ENCODE assay signal across 14 cellular contexts in the genomic region with DNA sequence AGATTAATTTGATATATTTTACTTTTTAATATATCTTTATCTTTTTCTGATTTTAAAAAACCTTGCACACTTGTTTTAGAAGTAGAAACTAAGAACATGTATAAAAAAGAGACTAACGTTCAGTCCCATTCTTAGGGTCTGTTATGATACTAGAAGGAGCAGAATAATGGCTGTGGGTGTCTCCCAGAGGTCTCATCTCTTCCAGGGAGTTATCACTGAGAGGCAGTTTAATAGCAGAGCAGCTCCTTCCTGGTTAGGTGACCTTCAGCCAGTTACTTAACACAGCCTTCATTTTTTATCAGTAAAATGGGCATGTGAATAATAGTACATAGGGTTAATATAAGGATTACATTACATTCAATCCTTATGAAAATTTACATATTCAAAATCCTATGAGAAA.
"Had no signal": no experiment of that assay in that cellular context is flagged by ENCODE, and none has a peak within 500 bp of the region (broad histone marks: within the 10 kb centered on the region; RNA-seq: fewer than 3 reads in every experiment).

No MANE protein-coding gene starts in this region.

- H3K27ac Mint-ChIP-seq: activated naive CD8-positive, alpha-beta T cell treated with anti-CD3 and anti-CD28 coated beads, Interleukin-2, amount 10 ng/mL, durations not matched to agents 7 days and 5 days; activated T-helper 1 cell treated with anti-CD3 and anti-CD28 coated beads, Interleukin-12 subunit alpha, Interleukin-12 subunit beta, Interleukin-2, Interleukin-4 antibody, amounts not matched to agents 30 ng/mL and 10 ng/mL and 1 ng/mL, durations not matched to agents 14 hours and 24 hours and 36 hours; dendritic cell treated with granulocyte-macrophage colony-stimulating factor and Interleukin-4, amounts not matched to agents 40 ng/mL and 50 ng/mL, for 4 days had no signal

- H3K36me3 Mint-ChIP-seq: activated naive CD8-positive, alpha-beta T cell treated with anti-CD3 and anti-CD28 coated beads, Interleukin-2, amount 10 ng/mL, durations not matched to agents 7 days and 5 days had no signal

- H3K36me3 ChIP-seq: brain microvascular endothelial cell, heart left ventricle, lower lobe of right lung, suprapubic skin had no signal

- DNase-seq: activated B cell treated with CpG ODN at 0.5 μM for 24 hours; activated naive CD4-positive, alpha-beta T cell; activated naive CD8-positive, alpha-beta T cell treated with anti-CD3 and anti-CD28 coated beads, Interleukin-2, amount 10 ng/mL, durations not matched to agents 7 days and 5 days; anterior cingulate cortex; brain microvascular endothelial cell; cerebellar nuclear complex; heart left ventricle; lower lobe of right lung; stimulated activated CD4-positive, alpha-beta T cell treated with anti-CD3 and anti-CD28 coated beads, Interleukin-12 subunit alpha, Interleukin-12 subunit beta, amount 100 ng/mL, for 4 hours; stimulated activated naive CD4-positive, alpha-beta T cell had no signal

- H3K27me3 ChIP-seq: brain microvascular endothelial cell, heart left ventricle, suprapubic skin had no signal

- H3K27me3 Mint-ChIP-seq: activated B cell treated with CpG ODN at 0.5 μM for 24 hours; activated naive CD8-positive, alpha-beta T cell treated with anti-CD3 and anti-CD28 coated beads, Interleukin-2, amount 10 ng/mL, durations not matched to agents 7 days and 5 days; dendritic cell treated with granulocyte-macrophage colony-stimulating factor and Interleukin-4, amounts not matched to agents 40 ng/mL and 50 ng/mL, for 4 days had no signal

- H3K27ac ChIP-seq: brain microvascular endothelial cell, lower lobe of right lung, parathyroid adenoma, suprapubic skin had no signal

- ATAC-seq: heart left ventricle had no signal

- H3K9ac ChIP-seq: parathyroid adenoma had no signal

- H3K4me1 ChIP-seq: parathyroid adenoma, suprapubic skin had no signal

- H3K9me3 Mint-ChIP-seq: activated B cell treated with CpG ODN at 0.5 μM for 24 hours; activated naive CD8-positive, alpha-beta T cell treated with anti-CD3 and anti-CD28 coated beads, Interleukin-2, amount 10 ng/mL, durations not matched to agents 7 days and 5 days; dendritic cell treated with granulocyte-macrophage colony-stimulating factor and Interleukin-4, amounts not matched to agents 40 ng/mL and 50 ng/mL, for 4 days had no signal

- H2AFZ ChIP-seq: parathyroid adenoma had no signal

- H3K4me3 Mint-ChIP-seq: activated naive CD8-positive, alpha-beta T cell treated with anti-CD3 and anti-CD28 coated beads, Interleukin-2, amount 10 ng/mL, durations not matched to agents 7 days and 5 days; activated T-helper 1 cell treated with anti-CD3 and anti-CD28 coated beads, Interleukin-12 subunit alpha, Interleukin-12 subunit beta, Interleukin-2, Interleukin-4 antibody, amounts not matched to agents 30 ng/mL and 10 ng/mL and 1 ng/mL, durations not matched to agents 14 hours and 24 hours and 36 hours; dendritic cell treated with granulocyte-macrophage colony-stimulating factor and Interleukin-4, amounts not matched to agents 40 ng/mL and 50 ng/mL, for 4 days had no signal

- H3K4me3 ChIP-seq: heart left ventricle, lower lobe of right lung, suprapubic skin had no signal

- H3K9me3 ChIP-seq: heart left ventricle, lower lobe of right lung, suprapubic skin had no signal

- H3K79me2 ChIP-seq: parathyroid adenoma had no signal
